ENCODE assay signal across 16 cellular contexts in genomic region chr1:12556957-12557935, GRCh38.
DNase-seq lines count a peak whose midpoint lies in the region; ATAC-seq, FAIRE-seq and TF ChIP-seq lines count a peak whose summit lies in the region.
"Had no signal": no experiment of that assay in that cellular context is flagged by ENCODE, and none has a peak within 500 bp of the region (broad histone marks: within the 10 kb centered on the region; RNA-seq: fewer than 3 reads in every experiment).

No MANE protein-coding gene starts in this region.

- no peak for FAIRE-seq in frontal cortex (lab: Jason Lieb, UNC)

- H3K9me3 Mint-ChIP-seq in WTC11, result peaks cover 19% of the 10 kb centered on the region

- H3K27ac ChIP-seq in AG04450 (ENCODE audit: low read depth, low read length) (peak overlapping the region; percentile 92), sigmoid colon (peak overlapping the region; percentile 88 to 92 (median 89))

- 86 to 90% methylated on average over 17 of the region's 17 CpGs for WGBS in sigmoid colon, 2 donors

- DNase-seq in AG04450 (ENCODE audit: low read depth, low spot score), result no peak
- DNase-seq in WTC11 (ENCODE audit: low spot score), result no peak
- peak; percentile 58 for DNase-seq in iris pigment epithelial cell (ENCODE audit: low read depth)
- DNase-seq in sigmoid colon, result no peak
- DNase-seq in stimulated activated CD4-positive, alpha-beta T cell treated with anti-CD3 and anti-CD28 coated beads, Interleukin-1b, Interleukin-23, amount 100 ng/mL, for 48 hours, result no peak
- DNase-seq in globus pallidus (ENCODE audit: low spot score), result no peak
- no peak for DNase-seq in frontal cortex (ENCODE audit: low spot score in 2 of 2)
- no peak for DNase-seq in stimulated activated CD4-positive, alpha-beta T cell treated with anti-CD3 and anti-CD28 coated beads, Interleukin-2, amount 100 ng/mL, for 24 hours
- DNase-seq: activated CD4-positive, alpha-beta T cell treated with anti-CD3 and anti-CD28 coated beads for 4 hours; activated naive CD4-positive, alpha-beta T cell treated with anti-CD3 and anti-CD28 coated beads, Interleukin-2, amount 50 U/mL, for 16 hours; GDM1; GOT3; SIG-M5; stimulated activated CD4-positive, alpha-beta T cell treated with anti-CD3 and anti-CD28 coated beads, Interleukin-12 subunit alpha, Interleukin-12 subunit beta, amount 100 ng/mL, for 4 hours; stimulated activated naive CD4-positive, alpha-beta T cell had no signal

- no peak for TF ChIP-seq CTCF in AG04450 (IDR thresholded peaks at IDR 0.05; ENCODE audit: low read depth, low read length)
- no peak for TF ChIP-seq CTCF in WTC11 (IDR thresholded peaks at IDR 0.05)
- no peak for TF ChIP-seq CTCF in sigmoid colon (IDR thresholded peaks at IDR 0.05)

- no peaks in the 10 kb centered on the region; the same call in none of the 2 replicates for H3K27me3 Mint-ChIP-seq in WTC11 (ENCODE audit: low read depth)

- H3K4me3 Mint-ChIP-seq in WTC11, result no peak overlapping the region
- H3K4me3 Mint-ChIP-seq: B cell had no signal

- H3K4me1 ChIP-seq in sigmoid colon, result peaks cover 0 to 65% (median 52%) of the 10 kb centered on the region in 4 donors

- peaks cover 10% of the 10 kb centered on the region for H3K9me3 ChIP-seq in AG04450 (ENCODE audit: control insufficient read depth, insufficient read depth, low read length)
- H3K9me3 ChIP-seq in sigmoid colon, result no peaks in the 10 kb centered on the region

- H3K4me1 Mint-ChIP-seq in WTC11, result peaks cover 13% of the 10 kb centered on the region
- H3K4me1 Mint-ChIP-seq: B cell had no signal

- H3K4me3 ChIP-seq in AG04450 (ENCODE audit: low read depth, low read length) (no peak overlapping the region), sigmoid colon (no peak overlapping the region)

- intact Hi-C loops in sigmoid colon (cut with DNase I), result loop anchor here (1.0 to 5.0 kb wide), 2 partner anchors 35 to 61 kb away; partner anchors contain the start of gene DHRS3

- no peak for TF ChIP-seq EP300 in sigmoid colon (IDR thresholded peaks at IDR 0.05)

- POLR2A ChIA-PET in AG04450 (lab: Yijun Ruan, JAX), result interaction anchor here (0.8 to 1.6 kb wide), 9 partner anchors 12 to 103 kb away, joined by 3 to 14 read pairs (median 4); partner anchors contain the start of gene DHRS3
- POLR2A ChIA-PET in WTC11 (lab: Charles Lee), result interaction anchor here (1.4 kb wide), 1 partner anchor 38 kb away, joined by 5 read pairs; no protein-coding TSS in a partner anchor

- ATAC-seq in WTC11, result no peak

- CTCF ChIA-PET in AG04450 (lab: Charles Lee), result interaction anchor here (1.3 kb wide), 1 partner anchor 40 kb away, joined by 3 read pairs; no protein-coding TSS in a partner anchor
- CTCF ChIA-PET in WTC11 (lab: Charles Lee), result interaction anchor here (1.1 kb wide), 1 partner anchor 282 kb away, joined by 4 read pairs; no protein-coding TSS in a partner anchor

- H3K36me3 Mint-ChIP-seq in WTC11, result peaks cover 6% of the 10 kb centered on the region

- no peak for TF ChIP-seq POLR2A in sigmoid colon (IDR thresholded peaks at IDR 0.05)

- H3K36me3 ChIP-seq in sigmoid colon, result no peaks in the 10 kb centered on the region

- H3K27ac Mint-ChIP-seq in WTC11, result peak overlapping the region; percentile 74; the same call in 1 of the 2 replicates
- H3K27ac Mint-ChIP-seq: B cell had no signal

- H3K27me3 ChIP-seq in AG04450 (ENCODE audit: control insufficient read depth, insufficient read depth, low read length) (no peaks in the 10 kb centered on the region), sigmoid colon (no peaks in the 10 kb centered on the region)

TF ChIP-seq in WTC11, 78 proteins besides CTCF, POLR2A, EP300 and RAD21:
- TF ChIP-seq, protein P1, sequence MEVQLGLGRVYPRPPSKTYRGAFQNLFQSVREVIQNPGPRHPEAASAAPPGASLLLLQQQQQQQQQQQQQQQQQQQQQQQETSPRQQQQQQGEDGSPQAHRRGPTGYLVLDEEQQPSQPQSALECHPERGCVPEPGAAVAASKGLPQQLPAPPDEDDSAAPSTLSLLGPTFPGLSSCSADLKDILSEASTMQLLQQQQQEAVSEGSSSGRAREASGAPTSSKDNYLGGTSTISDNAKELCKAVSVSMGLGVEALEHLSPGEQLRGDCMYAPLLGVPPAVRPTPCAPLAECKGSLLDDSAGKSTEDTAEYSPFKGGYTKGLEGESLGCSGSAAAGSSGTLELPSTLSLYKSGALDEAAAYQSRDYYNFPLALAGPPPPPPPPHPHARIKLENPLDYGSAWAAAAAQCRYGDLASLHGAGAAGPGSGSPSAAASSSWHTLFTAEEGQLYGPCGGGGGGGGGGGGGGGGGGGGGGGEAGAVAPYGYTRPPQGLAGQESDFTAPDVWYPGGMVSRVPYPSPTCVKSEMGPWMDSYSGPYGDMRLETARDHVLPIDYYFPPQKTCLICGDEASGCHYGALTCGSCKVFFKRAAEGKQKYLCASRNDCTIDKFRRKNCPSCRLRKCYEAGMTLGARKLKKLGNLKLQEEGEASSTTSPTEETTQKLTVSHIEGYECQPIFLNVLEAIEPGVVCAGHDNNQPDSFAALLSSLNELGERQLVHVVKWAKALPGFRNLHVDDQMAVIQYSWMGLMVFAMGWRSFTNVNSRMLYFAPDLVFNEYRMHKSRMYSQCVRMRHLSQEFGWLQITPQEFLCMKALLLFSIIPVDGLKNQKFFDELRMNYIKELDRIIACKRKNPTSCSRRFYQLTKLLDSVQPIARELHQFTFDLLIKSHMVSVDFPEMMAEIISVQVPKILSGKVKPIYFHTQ (CRISPR knock-in tag; IDR thresholded peaks at IDR 0.05), result no peak
- 0 out of 2 replicates have a peak, but pooled peaks have one; percentile 26 for TF ChIP-seq ZNF121 (CRISPR knock-in tag; IDR thresholded peaks at IDR 0.05)
